9 cellular contexts compared by ENCODE assay signal in the genomic region with DNA sequence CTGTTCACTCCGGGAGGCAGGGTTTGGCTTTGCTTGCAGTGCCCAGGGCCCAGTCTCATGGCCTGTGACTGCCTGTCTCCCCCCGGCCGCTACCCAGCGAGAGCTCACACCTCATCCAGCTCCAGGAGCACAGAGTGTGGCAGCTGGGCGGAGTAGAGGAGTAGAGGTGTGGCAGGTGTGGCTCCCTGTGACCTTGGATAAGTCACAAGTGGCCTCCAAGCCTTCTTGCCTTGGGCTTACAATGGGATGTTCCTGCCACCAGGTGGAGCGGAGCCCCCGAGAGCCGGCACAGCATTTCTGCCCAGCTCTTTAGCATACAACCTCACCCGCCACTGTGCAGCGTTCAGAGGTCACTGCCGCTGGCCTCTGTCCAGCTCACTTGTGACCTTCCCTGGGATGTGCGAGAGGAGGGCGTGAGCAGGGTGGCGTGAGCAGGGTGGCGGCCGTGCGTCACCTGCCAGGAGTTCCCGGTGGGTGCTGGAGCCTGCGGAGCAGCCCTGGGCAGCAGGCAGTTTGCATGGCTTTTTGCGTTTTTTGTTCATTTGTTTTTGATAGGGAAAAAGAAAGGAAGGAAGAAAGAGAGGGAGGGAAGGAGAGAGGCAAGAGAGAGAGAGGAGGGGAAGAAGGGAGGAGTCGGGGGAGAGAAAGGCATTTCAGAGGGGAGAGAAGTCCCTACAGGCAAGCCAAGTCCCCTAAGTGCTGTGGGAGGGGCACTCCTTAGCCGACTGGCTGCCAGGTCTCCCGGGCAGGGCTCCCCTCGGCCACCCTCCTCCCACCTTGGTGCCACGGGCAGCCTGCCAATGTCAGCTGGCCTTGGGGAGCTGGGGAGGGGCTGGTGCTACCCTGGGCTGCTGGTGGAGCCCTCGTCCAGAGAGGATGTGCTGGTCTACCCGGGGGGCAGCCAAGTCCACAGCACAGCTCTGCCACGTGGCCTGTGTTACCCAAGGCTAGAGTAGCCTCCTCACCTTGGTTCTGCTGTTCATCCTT. TPM values are rescaled to one million over a fixed set of nuclear protein-coding genes. Genes with fewer than 3 reads are reported as not detected.
DNase-seq lines count a peak whose midpoint lies in the region; ATAC-seq and TF ChIP-seq lines count a peak whose summit lies in the region.
"Had no signal": no experiment of that assay in that cellular context is flagged by ENCODE, and none has a peak within 500 bp of the region (broad histone marks: within the 10 kb centered on the region; RNA-seq: fewer than 3 reads in every experiment).

No MANE protein-coding gene starts in this region.

- 44 to 50% methylated on average over 27 of the region's 28 CpGs for WGBS in tibial nerve, 2 donors

- H3K4me1 ChIP-seq in tibial nerve = peaks cover 0 to 9% (median 4%) of the 10 kb centered on the region in 4 donors

- in situ Hi-C loops in astrocyte of the cerebellum (cut with HindIII; ENCODE audit: low sequenced_read_pairs) = no loop called here

- CTCF ChIA-PET in activated CD8-positive, alpha-beta T cell treated with anti-CD3 and anti-CD28 coated beads, Interleukin-2, amount 10 ng/mL, durations not matched to agents 7 days and 5 days (lab: Charles Lee) = no interaction called here
- CTCF ChIA-PET in activated CD8-positive, alpha-beta T cell treated with anti-CD3 and anti-CD28 coated beads for 36 hours (lab: Charles Lee) = no interaction called here

- no peak for TF ChIP-seq POLR2A in tibial nerve (IDR thresholded peaks at IDR 0.05)

- H3K4me3 ChIP-seq in astrocyte of the cerebellum (ENCODE audit: low read depth, low read length) = no peak overlapping the region
- no peak overlapping the region for H3K4me3 ChIP-seq in tibial nerve

- H3K27ac Mint-ChIP-seq in activated CD8-positive, alpha-beta T cell treated with anti-CD3 and anti-CD28 coated beads, Interleukin-2, amount 10 ng/mL, durations not matched to agents 7 days and 5 days = no peak overlapping the region
- H3K27ac Mint-ChIP-seq in activated CD8-positive, alpha-beta T cell treated with anti-CD3 and anti-CD28 coated beads for 36 hours = no peak overlapping the region

- no peak for TF ChIP-seq CTCF in activated CD8-positive, alpha-beta T cell treated with anti-CD3 and anti-CD28 coated beads for 36 hours (IDR thresholded peaks at IDR 0.05)
- peak; percentile 46 for TF ChIP-seq CTCF in astrocyte of the cerebellum (IDR thresholded peaks at IDR 0.05; ENCODE audit: low read depth, low read length, missing control alignments)
- TF ChIP-seq CTCF in tibial nerve (IDR thresholded peaks at IDR 0.05) = peak in 3 of 5 experiments; percentile 6 to 33 (median 8)

- H3K9me3 ChIP-seq in tibial nerve = no peaks in the 10 kb centered on the region

- DNase-seq in activated CD8-positive, alpha-beta T cell treated with anti-CD3 and anti-CD28 coated beads, Interleukin-2, amount 10 ng/mL, durations not matched to agents 7 days and 5 days = no peak
- DNase-seq in activated CD8-positive, alpha-beta T cell treated with anti-CD3 and anti-CD28 coated beads for 36 hours = no peak
- no peak for DNase-seq in astrocyte of the cerebellum (ENCODE audit: low read depth)
- DNase-seq in left colon = peak; percentile 85 to 86
- peak; percentile 4 to 20 for DNase-seq in tibial nerve (ENCODE audit: low spot score in 2 of 2)
- DNase-seq in inferior parietal cortex (ENCODE audit: extremely low spot score) = no peak
- DNase-seq in NCI-H1048 (lab: John Stamatoyannopoulos, UW) = no peak
- no peak for DNase-seq in hepatic stellate cell (ENCODE audit: low spot score)
- DNase-seq: activated CD4-positive, alpha-beta T cell treated with anti-CD3 and anti-CD28 coated beads for 48 hours had no signal

- no peak for TF ChIP-seq EP300 in tibial nerve (IDR thresholded peaks at IDR 0.05)

- intact Hi-C loops in activated CD8-positive, alpha-beta T cell treated with anti-CD3 and anti-CD28 coated beads for 36 hours (cut with micrococcal nuclease) = no loop called here
- intact Hi-C loops in left colon (cut with DNase I, micrococcal nuclease) = no loop called here

- no peaks in the 10 kb centered on the region for H3K36me3 ChIP-seq in tibial nerve

- H3K27me3 Mint-ChIP-seq in activated CD8-positive, alpha-beta T cell treated with anti-CD3 and anti-CD28 coated beads, Interleukin-2, amount 10 ng/mL, durations not matched to agents 7 days and 5 days (ENCODE audit: low read depth) = peaks cover 3% of the 10 kb centered on the region
- peaks cover 3% of the 10 kb centered on the region for H3K27me3 Mint-ChIP-seq in activated CD8-positive, alpha-beta T cell treated with anti-CD3 and anti-CD28 coated beads for 36 hours

- POLR2A ChIA-PET in activated CD8-positive, alpha-beta T cell treated with anti-CD3 and anti-CD28 coated beads, Interleukin-2, amount 10 ng/mL, durations not matched to agents 7 days and 5 days (lab: Charles Lee) = no interaction called here
- POLR2A ChIA-PET in activated CD8-positive, alpha-beta T cell treated with anti-CD3 and anti-CD28 coated beads for 36 hours (lab: Charles Lee) = no interaction called here

- peak; percentile 27 for ATAC-seq in activated CD8-positive, alpha-beta T cell treated with anti-CD3 and anti-CD28 coated beads, Interleukin-2, amount 10 ng/mL, durations not matched to agents 7 days and 5 days
- ATAC-seq in activated CD8-positive, alpha-beta T cell treated with anti-CD3 and anti-CD28 coated beads for 36 hours = no peak
- peak; percentile 94 for ATAC-seq in left colon

- no peaks in the 10 kb centered on the region for H3K36me3 Mint-ChIP-seq in activated CD8-positive, alpha-beta T cell treated with anti-CD3 and anti-CD28 coated beads, Interleukin-2, amount 10 ng/mL, durations not matched to agents 7 days and 5 days (ENCODE audit: low read depth)
- no peaks in the 10 kb centered on the region for H3K36me3 Mint-ChIP-seq in activated CD8-positive, alpha-beta T cell treated with anti-CD3 and anti-CD28 coated beads for 36 hours (ENCODE audit: low read depth)

- no peaks in the 10 kb centered on the region for H3K4me1 Mint-ChIP-seq in activated CD8-positive, alpha-beta T cell treated with anti-CD3 and anti-CD28 coated beads, Interleukin-2, amount 10 ng/mL, durations not matched to agents 7 days and 5 days (ENCODE audit: low read depth)
- no peaks in the 10 kb centered on the region for H3K4me1 Mint-ChIP-seq in activated CD8-positive, alpha-beta T cell treated with anti-CD3 and anti-CD28 coated beads for 36 hours (ENCODE audit: low read depth)

- peaks cover 0 to 9% of the 10 kb centered on the region in 2 donors for H3K27me3 ChIP-seq in tibial nerve

- H3K4me3 Mint-ChIP-seq in activated CD8-positive, alpha-beta T cell treated with anti-CD3 and anti-CD28 coated beads, Interleukin-2, amount 10 ng/mL, durations not matched to agents 7 days and 5 days = no peak overlapping the region
- H3K4me3 Mint-ChIP-seq in activated CD8-positive, alpha-beta T cell treated with anti-CD3 and anti-CD28 coated beads for 36 hours = no peak overlapping the region

- H3K9me3 Mint-ChIP-seq in activated CD8-positive, alpha-beta T cell treated with anti-CD3 and anti-CD28 coated beads, Interleukin-2, amount 10 ng/mL, durations not matched to agents 7 days and 5 days (ENCODE audit: insufficient read depth) = no peaks in the 10 kb centered on the region
- H3K9me3 Mint-ChIP-seq in activated CD8-positive, alpha-beta T cell treated with anti-CD3 and anti-CD28 coated beads for 36 hours = no peaks in the 10 kb centered on the region

- H3K27ac ChIP-seq in tibial nerve = no peak overlapping the region

RNA-seq across cellular contexts. Expression of a gene that starts 42.6 kb away (rescaled TPM):
- not detected for total RNA-seq in activated CD8-positive, alpha-beta T cell treated with anti-CD3 and anti-CD28 coated beads, Interleukin-2, amount 10 ng/mL, durations not matched to agents 7 days and 5 days
- total RNA-seq in activated CD8-positive, alpha-beta T cell treated with anti-CD3 and anti-CD28 coated beads for 36 hours = not detected
- not detected for total RNA-seq in left colon
- total RNA-seq in tibial nerve = not detected

Comparison
In these comparisons a context has a peak if more than half of its experiments do, and no peak if none do; other contexts are left out.
1. DNase-seq: peak in left colon (2 of 2) and tibial nerve (2 of 2); none in activated CD8-positive, alpha-beta T cell treated with anti-CD3 and anti-CD28 coated beads, Interleukin-2, amount 10 ng/mL, durations not matched to agents 7 days and 5 days (single experiment), activated CD8-positive, alpha-beta T cell treated with anti-CD3 and anti-CD28 coated beads for 36 hours (single experiment), astrocyte of the cerebellum (single experiment), inferior parietal cortex (single experiment), NCI-H1048 (single experiment) and hepatic stellate cell (single experiment).